ENCODE assay signal across 21 cellular contexts in the genomic region with DNA sequence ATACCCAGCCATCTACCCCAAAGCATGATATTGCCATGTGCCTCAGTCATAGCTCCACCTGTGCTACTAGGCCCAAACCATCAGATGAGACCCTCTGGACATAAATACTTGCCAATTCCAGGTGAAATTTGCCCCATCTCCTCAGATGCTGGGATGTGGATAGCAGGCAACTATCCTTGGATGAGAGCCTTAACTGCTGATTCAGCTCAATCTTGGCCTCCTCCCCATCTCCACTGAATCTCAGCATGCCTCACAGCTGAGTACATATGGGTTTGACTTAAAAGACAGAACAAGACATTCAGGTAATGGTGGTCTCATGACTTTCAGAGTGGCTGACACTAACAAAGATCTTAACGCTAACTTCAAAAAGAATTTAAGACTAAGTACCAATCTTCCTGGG. TPM values are rescaled to one million over a fixed set of nuclear protein-coding genes. Genes with fewer than 3 reads are reported as not detected.
A peak's percentile ranks its signal among the peaks of the same experiment; 100 is the strongest.
DNase-seq lines count a peak whose midpoint lies in the region; ATAC-seq, FAIRE-seq and TF ChIP-seq lines count a peak whose summit lies in the region.
"Had no signal": no experiment of that assay in that cellular context is flagged by ENCODE, and none has a peak within 500 bp of the region (broad histone marks: within the 10 kb centered on the region; RNA-seq: fewer than 3 reads in every experiment).

No MANE protein-coding gene starts in this region.

- in situ Hi-C loops in IMR-90 (cut with MboI; ENCODE audit: low sequenced_read_pairs), result no loop called here

- H2BK12ac ChIP-seq in H1 (ENCODE audit: low read depth, low read length), result no peak overlapping the region

- H2BK15ac ChIP-seq in IMR-90 (ENCODE audit: low read depth, low read length) (no peak overlapping the region), H1 (ENCODE audit: low read length) (no peak overlapping the region)

- no peak overlapping the region for H4K8ac ChIP-seq in IMR-90 (ENCODE audit: low read depth in 2 of 2, low read length in 2 of 2)
- H4K8ac ChIP-seq in H1 (ENCODE audit: extremely low read depth, insufficient read depth, low read length), result no peak overlapping the region

- TF ChIP-seq EP300 in A549 (IDR thresholded peaks at IDR 0.05), result no peak
- no peak for TF ChIP-seq EP300 in H1 (IDR thresholded peaks at IDR 0.05; ENCODE audit: borderline replicate concordance in 1 of 2, low read depth in 2 of 2, low read length in 2 of 2)

- H3K79me1 ChIP-seq in IMR-90 (ENCODE audit: low read depth in 1 of 2, low read length in 2 of 2), result no peaks in the 10 kb centered on the region
- H3K79me1 ChIP-seq in H1 (ENCODE audit: low read depth, low read length), result no peaks in the 10 kb centered on the region

- intact Hi-C loops in IMR-90 (cut with micrococcal nuclease), result no loop called here

- H3K18ac ChIP-seq in IMR-90 (ENCODE audit: low read depth, low read length) (no peak overlapping the region), H1 (ENCODE audit: extremely low read depth, low read length) (no peak overlapping the region)

- no peak for TF ChIP-seq CTCF in A549 (IDR thresholded peaks at IDR 0.05)
- no peak for TF ChIP-seq CTCF in IMR-90 (conservative IDR thresholded peaks at IDR 0.05; ENCODE audit: low read depth, low read length)
- TF ChIP-seq CTCF in H1 (IDR thresholded peaks at IDR 0.05; ENCODE audit: control extremely low read depth in 1 of 3, insufficient read depth in 1 of 3, low read depth in 1 of 3, low read length in 3 of 3), result no peak

- no peaks in the 10 kb centered on the region for H3K9me3 ChIP-seq in A549
- H3K9me3 ChIP-seq in IMR-90 (ENCODE audit: control insufficient read depth, insufficient read depth, low read length), result no peaks in the 10 kb centered on the region
- H3K9me3 ChIP-seq in H1 (ENCODE audit: insufficient read depth in 2 of 2, low read depth in 1 of 2, low read length in 1 of 2), result no peaks in the 10 kb centered on the region
- H3K9me3 ChIP-seq: BLaER1 treated with 17β-estradiol and CSF1 and Interleukin-3, amounts not matched to agents 10 nM and 100 nM; Caco-2 had no signal

- H2AFZ ChIP-seq in IMR-90 (replicated peaks; ENCODE audit: low read length, poor library complexity) (no peak overlapping the region), H1 (ENCODE audit: low read length) (no peak overlapping the region)

- H3K56ac ChIP-seq in IMR-90 (ENCODE audit: extremely low read depth, insufficient read depth, low read length) (no peak overlapping the region), H1 (replicated peaks; ENCODE audit: insufficient read length, low read depth, low read length) (no peak overlapping the region)

- 86% methylated on average over 1 of the region's 1 CpG for WGBS in A549 (ENCODE audit: missing lambda C conversion rate)
- WGBS in IMR-90 (ENCODE audit: extremely low coverage in 2 of 2, insufficient read length in 1 of 2), 2 experiments, result no CpG with 5 or more reads among the region's 1 CpG
- WGBS in H1 (ENCODE audit: extremely low coverage in 1 of 2, insufficient coverage in 1 of 2, insufficient read length in 1 of 2, insufficient replicate concordance in 2 of 2, low coverage in 1 of 2, low lambda C conversion rate in 2 of 2, missing lambda C conversion rate in 1 of 2), 2 experiments, result 88% methylated on average over 1 of the region's 1 CpG; no CpG with 5 or more reads in 1 of the 2 experiments

- no TSS peak for BruUV-seq in IMR-90 (replicated peaks; lab: Mats Ljungman, UMichigan)

- no peaks in the 10 kb centered on the region for H3K9me1 ChIP-seq in IMR-90 (ENCODE audit: insufficient read depth, low read length)

- no peaks in the 10 kb centered on the region for H4K20me1 ChIP-seq in IMR-90 (ENCODE audit: insufficient read depth, low read length)
- H4K20me1 ChIP-seq in H1 (replicated peaks in 1 of 2; ENCODE audit: control insufficient read depth in 1 of 2, insufficient read depth in 2 of 2, low read length in 2 of 2), result no peaks in the 10 kb centered on the region
- H4K20me1 ChIP-seq: BLaER1 treated with 17β-estradiol and CSF1 and Interleukin-3, amounts not matched to agents 10 nM and 100 nM had no signal

- H3K4me1 ChIP-seq in A549 (no peaks in the 10 kb centered on the region), IMR-90 (ENCODE audit: control insufficient read depth, insufficient read depth, low read length) (no peaks in the 10 kb centered on the region), H1 (replicated peaks in 1 of 4; ENCODE audit: control insufficient read depth in 3 of 4, insufficient read depth in 4 of 4, low read length in 3 of 4) (no peaks in the 10 kb centered on the region)
- H3K4me1 ChIP-seq: BLaER1 treated with 17β-estradiol and CSF1 and Interleukin-3, amounts not matched to agents 10 nM and 100 nM had no signal

- H4K91ac ChIP-seq in IMR-90 (ENCODE audit: insufficient read depth, low read depth, low read length) (no peak overlapping the region), H1 (replicated peaks; ENCODE audit: insufficient read length, low read length) (no peak overlapping the region)

- H3K36me3 ChIP-seq in IMR-90 (ENCODE audit: control insufficient read depth, insufficient read depth, low read length) (no peaks in the 10 kb centered on the region), H1 (ENCODE audit: control insufficient read depth in 2 of 4, insufficient read depth in 4 of 4, low read length in 3 of 4) (no peaks in the 10 kb centered on the region)
- H3K36me3 ChIP-seq: BLaER1 treated with 17β-estradiol and CSF1 and Interleukin-3, amounts not matched to agents 10 nM and 100 nM had no signal

- dilution Hi-C loops in IMR-90 (cut with HindIII; ENCODE audit: low sequenced_read_pairs, unreplicated experiment), result no loop called here

- H3K9ac ChIP-seq in IMR-90 (ENCODE audit: low read depth, low read length), result no peak overlapping the region
- no peak overlapping the region for H3K9ac ChIP-seq in H1 (replicated peaks in 1 of 4; ENCODE audit: extremely low read depth in 1 of 4, low read depth in 3 of 4, low read length in 3 of 4)
- H3K9ac ChIP-seq: BLaER1 treated with 17β-estradiol and CSF1 and Interleukin-3, amounts not matched to agents 10 nM and 100 nM had no signal

- H3K14ac ChIP-seq in IMR-90 (replicated peaks; ENCODE audit: low read depth, low read length) (no peak overlapping the region), H1 (ENCODE audit: insufficient read length) (no peak overlapping the region)

- TF ChIP-seq POLR2A in A549 (IDR thresholded peaks at IDR 0.05; ENCODE audit: low read length) (no peak), IMR-90 (IDR thresholded peaks at IDR 0.05; ENCODE audit: low read depth, low read length) (no peak), H1 (IDR thresholded peaks at IDR 0.05; ENCODE audit: control extremely low read depth in 1 of 2, low read depth in 2 of 2, low read length in 2 of 2) (no peak)

- TF ChIP-seq RAD21 in A549 (conservative IDR thresholded peaks at IDR 0.05 in 1 of 2, IDR thresholded peaks at IDR 0.05 in 1 of 2), result no peak
- no peak for TF ChIP-seq RAD21 in IMR-90 (IDR thresholded peaks at IDR 0.05; ENCODE audit: low read length)
- TF ChIP-seq RAD21 in H1 (IDR thresholded peaks at IDR 0.05 in 1 of 2, conservative IDR thresholded peaks at IDR 0.05 in 1 of 2; ENCODE audit: low read depth in 2 of 2, low read length in 2 of 2), result no peak

- H3K27me3 ChIP-seq in IMR-90 (ENCODE audit: control insufficient read depth, insufficient read depth, low read length), result no peaks in the 10 kb centered on the region; the same call in 1 of the 2 replicates
- H3K27me3 ChIP-seq in H1 (replicated peaks in 1 of 4; ENCODE audit: control insufficient read depth in 3 of 4, extremely low read depth in 1 of 4, insufficient read depth in 3 of 4, low read length in 3 of 4), result no peaks in the 10 kb centered on the region
- H3K27me3 ChIP-seq: BLaER1 treated with 17β-estradiol and CSF1 and Interleukin-3, amounts not matched to agents 10 nM and 100 nM had no signal

- H2AK5ac ChIP-seq in IMR-90 (ENCODE audit: low read depth, low read length), result no peak overlapping the region
- H2AK5ac ChIP-seq in H1 (ENCODE audit: low read depth, low read length), result no peak overlapping the region

- H3K27ac ChIP-seq in A549 (no peak overlapping the region), IMR-90 (ENCODE audit: insufficient read depth, low read length) (no peak overlapping the region), H1 (ENCODE audit: low read depth, low read length) (no peak overlapping the region)
- H3K27ac ChIP-seq: BLaER1 treated with 17β-estradiol and CSF1 and Interleukin-3, amounts not matched to agents 10 nM and 100 nM; C4-2B had no signal

- no peak overlapping the region for H2BK20ac ChIP-seq in IMR-90 (ENCODE audit: low read depth, low read length)
- H2BK20ac ChIP-seq in H1 (ENCODE audit: low read length), result no peak overlapping the region

- H2BK120ac ChIP-seq in IMR-90 (ENCODE audit: low read depth, low read length), result no peak overlapping the region
- no peak overlapping the region for H2BK120ac ChIP-seq in H1 (replicated peaks; ENCODE audit: low read depth, low read length)

- H3K4me2 ChIP-seq in A549, result no peak overlapping the region
- no peak overlapping the region for H3K4me2 ChIP-seq in IMR-90 (ENCODE audit: low read depth, low read length)
- H3K4me2 ChIP-seq in H1 (ENCODE audit: insufficient read depth in 1 of 2, low read depth in 2 of 2, low read length in 2 of 2), result no peak overlapping the region
- H3K4me2 ChIP-seq: BLaER1 treated with 17β-estradiol and CSF1 and Interleukin-3, amounts not matched to agents 10 nM and 100 nM had no signal

- H2BK5ac ChIP-seq in IMR-90 (ENCODE audit: low read depth, low read length, poor library complexity, severe bottlenecking) (no peak overlapping the region), H1 (ENCODE audit: low read depth, low read length) (no peak overlapping the region)

- H3K4me3 ChIP-seq in A549 (no peak overlapping the region), IMR-90 (ENCODE audit: insufficient read depth, low read depth, low read length) (no peak overlapping the region), H1 (ENCODE audit: extremely low read depth in 1 of 4, insufficient read depth in 2 of 4, low read depth in 3 of 4, low read length in 4 of 4) (no peak overlapping the region)
- H3K4me3 ChIP-seq: BLaER1 treated with 17β-estradiol and CSF1 and Interleukin-3, amounts not matched to agents 10 nM and 100 nM had no signal

- CTCF ChIA-PET in A549 (lab: Yijun Ruan, JAX) (interaction anchor here (1.1 kb wide), 1 partner anchor 11 kb away, joined by 3 read pairs; no protein-coding TSS in a partner anchor), IMR-90 (lab: Yijun Ruan, JAX) (no interaction called here), H1 (lab: Charles Lee; ENCODE audit: partially characterized antibody) (no interaction called here)

- no peak overlapping the region for H2AK9ac ChIP-seq in IMR-90 (replicated peaks; ENCODE audit: low read depth, low read length, poor library complexity)

- H4K5ac ChIP-seq in IMR-90 (ENCODE audit: low read depth, low read length) (no peak overlapping the region), H1 (ENCODE audit: insufficient read length, low read depth, low read length) (no peak overlapping the region)

- ATAC-seq in A549 (no peak), IMR-90 (ENCODE audit: low read depth) (no peak)
- ATAC-seq: CD8-positive, alpha-beta T cell had no signal

- FAIRE-seq in A549 (lab: Jason Lieb, UNC) (no peak), H1 (lab: Jason Lieb, UNC) (peak; percentile 13)
- FAIRE-seq: A204.1, D721Med, G401.6, GM12891, GM19239 had no signal

- H3K23ac ChIP-seq in IMR-90 (ENCODE audit: low read depth, low read length) (no peak overlapping the region), H1 (ENCODE audit: insufficient read length) (no peak overlapping the region)

- no peak overlapping the region for H3K4ac ChIP-seq in IMR-90 (ENCODE audit: low read depth, low read length)
- no peak overlapping the region for H3K4ac ChIP-seq in H1 (replicated peaks; ENCODE audit: insufficient read length, low read depth, low read length)

- DNase-seq in A549 (ENCODE audit: low read depth in 1 of 2, low spot score in 1 of 2) (no peak), IMR-90 (no peak), H1 (ENCODE audit: low read depth in 1 of 2, low spot score in 2 of 2) (no peak), NCI-H526 (lab: John Stamatoyannopoulos, UW) (no peak), activated T-cell treated with anti-CD3 and anti-CD28 coated beads for 4 hours (no peak)
- DNase-seq: 8988T; AML-193; Caco-2; Calu3; CD4-positive, alpha-beta T cell; CD8-positive, alpha-beta T cell; DMS79 treated with DMSO at 0.1 percent for 48 hours; GF-D8 had no signal

- H3K23me2 ChIP-seq in H1 (ENCODE audit: low read depth, low read length), result no peaks in the 10 kb centered on the region

- POLR2A ChIA-PET in A549 (lab: Yijun Ruan, JAX), result no interaction called here
- POLR2A ChIA-PET in IMR-90 (lab: Charles Lee; ENCODE audit: unreplicated experiment), result no interaction called here
- POLR2A ChIA-PET in H1 (lab: Charles Lee; ENCODE audit: partially characterized antibody), result interaction anchor here (0.6 kb wide), 1 partner anchor 30 kb away, joined by 3 read pairs; no protein-coding TSS in a partner anchor

- H3K79me2 ChIP-seq in H1 (ENCODE audit: control insufficient read depth in 1 of 2, insufficient read depth in 2 of 2, low read length in 2 of 2), result no peaks in the 10 kb centered on the region

RNA-seq across cellular contexts. Expression of a gene that starts 50.8 kb away (rescaled TPM):
- polyA plus RNA-seq in A549 (2011; rRNA removed), result 1.0 and 1.4 TPM in 2 replicates
- 0.44 and 0.46 TPM in 2 replicates for polyA plus RNA-seq in A549 (2012; cell fraction: cytosol; rRNA removed)
- polyA plus RNA-seq in A549 (2012; cell fraction: nucleus; rRNA removed), result 0.22 and 0.28 TPM in 2 replicates
- 0.76 to 0.82 TPM (median 0.77 TPM) in 3 replicates for polyA plus RNA-seq in A549 (2017; fragmentation: RNase III; extraction: RNeasy Plus Mini Kit Qiagen cat#74134 plus additional on column Dnase treatment)
- polyA minus RNA-seq in A549 (2011; rRNA and poly(A)+ RNA removed), result 0.62 and 0.92 TPM in 2 replicates
- total RNA-seq in IMR-90 (2012; rRNA removed), result 12.5 and 13.6 TPM in 2 replicates
- 4.0 and 4.1 TPM in 2 replicates for polyA plus RNA-seq in IMR-90 (2012; rRNA removed)
- 2.0 and 2.1 TPM in 2 replicates for polyA plus RNA-seq in IMR-90 (2012; cell fraction: cytosol; rRNA removed)
- polyA plus RNA-seq in IMR-90 (2012; cell fraction: nucleus; rRNA removed; ENCODE audit: low replicate concordance), result 0.69 and 3.3 TPM in 2 replicates
- total RNA-seq in H1 (2021; fragmentation: NEBNext Ultra II Directional; extraction: Animal tissue kit (Norgen Biotek cat#: 25700)), result 10.0 and 12.8 TPM in 2 replicates
- polyA plus RNA-seq in H1 (2011; rRNA removed), result 3.9 and 6.4 TPM in 2 replicates
- 6.5 TPM for polyA plus RNA-seq in H1 (2011; cell fraction: cytosol; rRNA removed)
- polyA plus RNA-seq in H1 (2011; cell fraction: nucleus; rRNA removed), result 3.2 TPM
- 7.1 to 8.9 TPM (median 8.7 TPM) in 4 replicates for polyA plus RNA-seq in H1 (2012, experiment 1 of 2)
- 0.87 TPM for polyA plus RNA-seq in H1 (2012, experiment 2 of 2)
- polyA plus RNA-seq in H1 (2013, experiment 1 of 2), result 4.2 TPM
- polyA plus RNA-seq in H1 (2013, experiment 2 of 2), result 4.3 TPM
- polyA minus RNA-seq in H1 (2011; rRNA and poly(A)+ RNA removed), result 10.9 and 21.7 TPM in 2 replicates
- 7.3 TPM for polyA minus RNA-seq in H1 (2011; cell fraction: cytosol; rRNA and poly(A)+ RNA removed)
- polyA minus RNA-seq in H1 (2011; cell fraction: nucleus; rRNA and poly(A)+ RNA removed), result 4.4 TPM
- total RNA-seq: B cell had no signal
